5 cellular contexts compared by ENCODE assay signal in genomic region chr14:59006179-59006578, GRCh38.
A peak's percentile ranks its signal among the peaks of the same experiment; 100 is the strongest.
DNase-seq lines count a peak whose midpoint lies in the region; ATAC-seq, FAIRE-seq and TF ChIP-seq lines count a peak whose summit lies in the region.
"Not testable (repeated sequence)": the region's sequence is repeated elsewhere in the genome, so short reads cannot be mapped to it uniquely, and the experiment has no call there.

No MANE protein-coding gene starts in this region.

- not testable (repeated sequence) for H3K27ac Mint-ChIP-seq in WTC11; glutamatergic neuron (ENCODE audit: unreplicated experiment)

- not testable (repeated sequence) for H3K36me3 Mint-ChIP-seq in WTC11
- peaks cover 17% of the 10 kb centered on the region for H3K36me3 Mint-ChIP-seq in glutamatergic neuron (ENCODE audit: unreplicated experiment)

- H3K36me3 ChIP-seq in HEK293 (ENCODE audit: control insufficient read depth in 2 of 2, insufficient read depth in 1 of 2, low read length in 2 of 2): not testable (repeated sequence)

- not testable (repeated sequence) for TF ChIP-seq RAD21 in A549 (conservative IDR thresholded peaks at IDR 0.05 in 1 of 2, IDR thresholded peaks at IDR 0.05 in 1 of 2)

- CTCF ChIA-PET in A549 (lab: Yijun Ruan, JAX) (interaction anchor here (1.0 kb wide), 1 partner anchor 505 kb away, joined by 3 read pairs; no protein-coding TSS in a partner anchor), HEK293 (lab: Yijun Ruan, JAX) (interaction anchor here (0.6 kb wide), 1 partner anchor 423 kb away, joined by 3 read pairs; no protein-coding TSS in a partner anchor)
- CTCF ChIA-PET in WTC11 (lab: Charles Lee): not testable (repeated sequence)

- H3K27me3 Mint-ChIP-seq in WTC11 (ENCODE audit: low read depth); glutamatergic neuron (ENCODE audit: unreplicated experiment): not testable (repeated sequence)

- H3K9me3 Mint-ChIP-seq in WTC11; glutamatergic neuron (ENCODE audit: unreplicated experiment): not testable (repeated sequence)

- H3K9me3 ChIP-seq in A549; HEK293 (ENCODE audit: control insufficient read depth, insufficient read depth, low read depth, low read length): not testable (repeated sequence)

- not testable (repeated sequence) for TF ChIP-seq CTCF in A549 (IDR thresholded peaks at IDR 0.05); HEK293 (tag by site-specific recombination; IDR thresholded peaks at IDR 0.05); WTC11 (IDR thresholded peaks at IDR 0.05); glutamatergic neuron (IDR thresholded peaks at IDR 0.05; ENCODE audit: partially characterized antibody, unreplicated experiment)

- H3K4me2 ChIP-seq in A549: not testable (repeated sequence)

- not testable (repeated sequence) for H3K4me3 Mint-ChIP-seq in WTC11
- H3K4me3 Mint-ChIP-seq in glutamatergic neuron (ENCODE audit: unreplicated experiment): peak overlapping the region; percentile 27

- POLR2A ChIA-PET in A549 (lab: Yijun Ruan, JAX); HEK293 (lab: Yijun Ruan, JAX); WTC11 (lab: Charles Lee): not testable (repeated sequence)

- DNase-seq in A549 (ENCODE audit: low read depth in 1 of 2, low spot score in 1 of 2); HTR-8/SVneo (ENCODE audit: insufficient read length, low spot score); WTC11 (ENCODE audit: low spot score); glutamatergic neuron: not testable (repeated sequence)

- TF ChIP-seq POLR2A in A549 (IDR thresholded peaks at IDR 0.05; ENCODE audit: low read length): not testable (repeated sequence)

- FAIRE-seq in A549 (lab: Jason Lieb, UNC): not testable (repeated sequence)
- FAIRE-seq in HTR-8/SVneo (lab: Jason Lieb, UNC): peak; percentile 79

- ATAC-seq in A549, WTC11: not testable (repeated sequence)

- 48% methylated on average over 4 of the region's 4 CpGs for WGBS in A549 (ENCODE audit: missing lambda C conversion rate)

- TF ChIP-seq EP300 in A549 (IDR thresholded peaks at IDR 0.05): not testable (repeated sequence)

- not testable (repeated sequence) for H3K4me3 ChIP-seq in A549; HEK293 (ENCODE audit: low read depth, low read length)

- H3K4me1 ChIP-seq in A549; HEK293 (ENCODE audit: control insufficient read depth, insufficient read depth, low read length): not testable (repeated sequence)

- H3K27ac ChIP-seq in A549; HEK293 (ENCODE audit: extremely low read depth, low read depth, low read length): not testable (repeated sequence)

- not testable (repeated sequence) for H3K4me1 Mint-ChIP-seq in WTC11; glutamatergic neuron (ENCODE audit: low read depth, unreplicated experiment)

TF ChIP-seq in A549, 52 proteins besides CTCF, POLR2A, EP300 and RAD21:
- peak; percentile 58 for TF ChIP-seq ZC3H11A (IDR thresholded peaks at IDR 0.05)
TF ChIP-seq in A549: peak in this region for 1; not testable (repeated sequence) for 51.

TF ChIP-seq in HEK293, 187 proteins besides CTCF, POLR2A, EP300 and RAD21:
- peak; percentile 20; the same call in 1 of the 2 replicates for TF ChIP-seq ZNF394 (tag by site-specific recombination; IDR thresholded peaks at IDR 0.05; ENCODE audit: borderline replicate concordance)
- TF ChIP-seq ZNF555 (tag by site-specific recombination; conservative IDR thresholded peaks at IDR 0.05): peak; percentile 24; the same call in 1 of the 2 replicates
- TF ChIP-seq ZNF426 (tag by site-specific recombination; IDR thresholded peaks at IDR 0.05): peak; percentile 28
- TF ChIP-seq, protein P1, sequence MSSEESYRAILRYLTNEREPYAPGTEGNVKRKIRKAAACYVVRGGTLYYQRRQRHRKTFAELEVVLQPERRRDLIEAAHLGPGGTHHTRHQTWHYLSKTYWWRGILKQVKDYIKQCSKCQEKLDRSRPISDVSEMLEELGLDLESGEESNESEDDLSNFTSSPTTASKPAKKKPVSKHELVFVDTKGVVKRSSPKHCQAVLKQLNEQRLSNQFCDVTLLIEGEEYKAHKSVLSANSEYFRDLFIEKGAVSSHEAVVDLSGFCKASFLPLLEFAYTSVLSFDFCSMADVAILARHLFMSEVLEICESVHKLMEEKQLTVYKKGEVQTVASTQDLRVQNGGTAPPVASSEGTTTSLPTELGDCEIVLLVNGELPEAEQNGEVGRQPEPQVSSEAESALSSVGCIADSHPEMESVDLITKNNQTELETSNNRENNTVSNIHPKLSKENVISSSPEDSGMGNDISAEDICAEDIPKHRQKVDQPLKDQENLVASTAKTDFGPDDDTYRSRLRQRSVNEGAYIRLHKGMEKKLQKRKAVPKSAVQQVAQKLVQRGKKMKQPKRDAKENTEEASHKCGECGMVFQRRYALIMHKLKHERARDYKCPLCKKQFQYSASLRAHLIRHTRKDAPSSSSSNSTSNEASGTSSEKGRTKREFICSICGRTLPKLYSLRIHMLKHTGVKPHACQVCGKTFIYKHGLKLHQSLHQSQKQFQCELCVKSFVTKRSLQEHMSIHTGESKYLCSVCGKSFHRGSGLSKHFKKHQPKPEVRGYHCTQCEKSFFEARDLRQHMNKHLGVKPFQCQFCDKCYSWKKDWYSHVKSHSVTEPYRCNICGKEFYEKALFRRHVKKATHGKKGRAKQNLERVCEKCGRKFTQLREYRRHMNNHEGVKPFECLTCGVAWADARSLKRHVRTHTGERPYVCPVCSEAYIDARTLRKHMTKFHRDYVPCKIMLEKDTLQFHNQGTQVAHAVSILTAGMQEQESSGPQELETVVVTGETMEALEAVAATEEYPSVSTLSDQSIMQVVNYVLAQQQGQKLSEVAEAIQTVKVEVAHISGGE (tag by site-specific recombination; conservative IDR thresholded peaks at IDR 0.05; ENCODE audit: low read depth): 0 out of 2 replicates have a peak, but pooled peaks have one; percentile 19

TF ChIP-seq in WTC11, 78 proteins besides CTCF, POLR2A, EP300 and RAD21:
- TF ChIP-seq HMGA2 (CRISPR knock-in tag; IDR thresholded peaks at IDR 0.05): peak; percentile 87
